29 cellular contexts compared by ENCODE assay signal in the genomic region with DNA sequence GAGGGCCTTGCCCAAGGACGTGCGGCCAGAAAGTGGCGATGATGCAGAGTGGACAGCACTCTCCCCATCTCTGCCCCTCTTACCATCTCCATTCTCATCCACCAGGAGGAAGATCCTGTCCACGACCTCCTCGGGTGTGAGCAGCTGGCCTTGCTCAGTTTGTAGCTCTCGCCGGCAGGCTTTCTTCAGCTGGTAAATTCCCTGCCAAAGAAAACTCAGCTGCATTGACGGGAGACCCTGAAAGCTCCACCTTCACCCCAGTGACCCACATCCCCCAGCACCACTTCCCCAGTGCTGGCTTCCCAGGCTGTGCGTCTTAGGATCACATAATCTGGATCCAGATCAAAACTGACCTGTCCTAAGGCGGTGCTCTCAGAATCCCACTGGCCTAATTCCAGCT. TPM values are rescaled to one million over a fixed set of nuclear protein-coding genes. Genes with fewer than 3 reads are reported as not detected.
"Had no signal": no experiment of that assay in that cellular context is flagged by ENCODE, and none has a peak within 500 bp of the region (broad histone marks: within the 10 kb centered on the region; RNA-seq: fewer than 3 reads in every experiment).

No MANE protein-coding gene starts in this region.

- H3K27ac Mint-ChIP-seq: activated CD8-positive, alpha-beta memory T cell treated with anti-CD3 and anti-CD28 coated beads, Interleukin-2, amount 10 ng/mL, durations not matched to agents 7 days and 5 days; activated CD8-positive, alpha-beta T cell treated with anti-CD3 and anti-CD28 coated beads, Interleukin-2, amount 10 ng/mL, durations not matched to agents 7 days and 5 days; activated naive CD4-positive, alpha-beta T cell treated with anti-CD3 and anti-CD28 coated beads, Interleukin-2, amount 10 ng/mL, durations not matched to agents 7 days and 5 days; activated naive CD8-positive, alpha-beta T cell treated with anti-CD3 and anti-CD28 coated beads for 36 hours; T-helper 1 cell treated with Interleukin-12 subunit alpha and Interleukin-12 subunit beta and Interleukin-4 antibody, amounts not matched to agents 30 μg/mL and 1 μg/mL, for 36 hours; WTC11 had no signal

- H3K9me3 ChIP-seq: Peyer's patch, SJSA1 had no signal

- H3K27me3 Mint-ChIP-seq: activated CD8-positive, alpha-beta memory T cell treated with anti-CD3 and anti-CD28 coated beads, Interleukin-2, amount 10 ng/mL, durations not matched to agents 7 days and 5 days; activated naive CD4-positive, alpha-beta T cell treated with anti-CD3 and anti-CD28 coated beads, Interleukin-2, amount 10 ng/mL, durations not matched to agents 7 days and 5 days; activated naive CD8-positive, alpha-beta T cell treated with anti-CD3 and anti-CD28 coated beads for 36 hours had no signal

- H3K27ac ChIP-seq: brain microvascular endothelial cell, cardiac muscle cell, KMS-11, Peyer's patch, RWPE1, SJSA1 had no signal

- H3K9ac ChIP-seq: KMS-11 had no signal

- ATAC-seq: activated CD8-positive, alpha-beta memory T cell treated with anti-CD3 and anti-CD28 coated beads, Interleukin-2, amount 10 ng/mL, durations not matched to agents 7 days and 5 days; activated CD8-positive, alpha-beta T cell treated with anti-CD3 and anti-CD28 coated beads, Interleukin-2, amount 10 ng/mL, durations not matched to agents 7 days and 5 days; activated T-cell treated with anti-CD3 and anti-CD28 coated beads, Interleukin-2, amount 50 U/mL, for 4 hours; SK-N-SH treated with all-trans-retinoic acid at 6 μM for 48 hours; WTC11 had no signal

- H3K27me3 ChIP-seq: brain microvascular endothelial cell, cardiac muscle cell, Peyer's patch, SJSA1 had no signal

- H3K4me1 ChIP-seq: Peyer's patch, SJSA1 had no signal

- H3K4me2 ChIP-seq: KMS-11 had no signal

- H3K36me3 ChIP-seq: brain microvascular endothelial cell, cardiac muscle cell, Peyer's patch, SJSA1 had no signal

- H3K4me1 Mint-ChIP-seq: activated CD8-positive, alpha-beta memory T cell treated with anti-CD3 and anti-CD28 coated beads, Interleukin-2, amount 10 ng/mL, durations not matched to agents 7 days and 5 days; activated naive CD4-positive, alpha-beta T cell treated with anti-CD3 and anti-CD28 coated beads, Interleukin-2, amount 10 ng/mL, durations not matched to agents 7 days and 5 days; activated naive CD8-positive, alpha-beta T cell treated with anti-CD3 and anti-CD28 coated beads for 36 hours had no signal

- H3K9me3 Mint-ChIP-seq: activated naive CD4-positive, alpha-beta T cell treated with anti-CD3 and anti-CD28 coated beads, Interleukin-2, amount 10 ng/mL, durations not matched to agents 7 days and 5 days; activated naive CD8-positive, alpha-beta T cell treated with anti-CD3 and anti-CD28 coated beads for 36 hours; activated T-cell treated with anti-CD3 and anti-CD28 coated beads, Interleukin-2, amount 50 U/mL, for 4 hours; T-helper 1 cell treated with Interleukin-12 subunit alpha and Interleukin-12 subunit beta and Interleukin-4 antibody, amounts not matched to agents 30 μg/mL and 1 μg/mL, for 36 hours; WTC11 had no signal

- H3K4me3 Mint-ChIP-seq: activated CD8-positive, alpha-beta memory T cell treated with anti-CD3 and anti-CD28 coated beads, Interleukin-2, amount 10 ng/mL, durations not matched to agents 7 days and 5 days; activated CD8-positive, alpha-beta T cell treated with anti-CD3 and anti-CD28 coated beads, Interleukin-2, amount 10 ng/mL, durations not matched to agents 7 days and 5 days; activated naive CD4-positive, alpha-beta T cell treated with anti-CD3 and anti-CD28 coated beads, Interleukin-2, amount 10 ng/mL, durations not matched to agents 7 days and 5 days; activated naive CD8-positive, alpha-beta T cell treated with anti-CD3 and anti-CD28 coated beads for 36 hours; activated T-cell treated with anti-CD3 and anti-CD28 coated beads, Interleukin-2, amount 50 U/mL, for 4 hours; T-helper 1 cell treated with Interleukin-12 subunit alpha and Interleukin-12 subunit beta and Interleukin-4 antibody, amounts not matched to agents 30 μg/mL and 1 μg/mL, for 36 hours; WTC11 had no signal

- H3K4me3 ChIP-seq: cardiac muscle cell, Peyer's patch, SJSA1 had no signal

- H3K36me3 Mint-ChIP-seq: activated CD8-positive, alpha-beta memory T cell treated with anti-CD3 and anti-CD28 coated beads, Interleukin-2, amount 10 ng/mL, durations not matched to agents 7 days and 5 days; activated naive CD4-positive, alpha-beta T cell treated with anti-CD3 and anti-CD28 coated beads, Interleukin-2, amount 10 ng/mL, durations not matched to agents 7 days and 5 days; WTC11 had no signal

- DNase-seq: activated CD4-positive, alpha-beta T cell treated with anti-CD3 and anti-CD28 coated beads for 48 hours; activated CD4-positive, alpha-beta T cell treated with anti-CD3 and anti-CD28 coated beads, Interleukin-2, amount 50 U/mL, for 4 hours; activated CD4-positive, CD25-positive, alpha-beta regulatory T cell treated with anti-CD3 and anti-CD28 coated beads, Interleukin-2, amount 50 U/mL, for 72 hours; activated CD8-positive, alpha-beta memory T cell treated with anti-CD3 and anti-CD28 coated beads, Interleukin-2, amount 10 ng/mL, durations not matched to agents 7 days and 5 days; activated CD8-positive, alpha-beta T cell treated with anti-CD3 and anti-CD28 coated beads, Interleukin-2, amount 10 ng/mL, durations not matched to agents 7 days and 5 days; activated gamma-delta T cell; activated naive CD4-positive, alpha-beta T cell treated with anti-CD3 and anti-CD28 coated beads, Interleukin-2, amount 10 ng/mL, durations not matched to agents 7 days and 5 days; activated naive CD8-positive, alpha-beta T cell treated with anti-CD3 and anti-CD28 coated beads for 36 hours; activated T-cell treated with anti-CD3 and anti-CD28 coated beads, Interleukin-2, amount 50 U/mL, for 4 hours; brain microvascular endothelial cell; NCI-H1092; NCI-H1417 treated with DMSO at 0.1 percent for 48 hours; NCI-H1694; NCI-H2029 treated with DMSO at 0.1 percent for 48 hours; NCI-H510A treated with DMSO at 0.1 percent for 48 hours; NCI-H69; NK-92 treated with Interleukin-12 subunit alpha and Interleukin-12 subunit beta, amount 100 ng/mL, for 24 hours; OCI-M1; Peyer's patch; SHP77; SW 1271 had no signal

RNA-seq across cellular contexts. Expression of a gene that starts 9.2 kb away (rescaled TPM):
- total RNA-seq: SJSA1 had no signal
- polyA plus RNA-seq: cardiac muscle cell had no signal

RNA-seq across cellular contexts. Expression of a gene that starts 12.4 kb away (rescaled TPM):
- total RNA-seq: activated CD8-positive, alpha-beta memory T cell treated with anti-CD3 and anti-CD28 coated beads, Interleukin-2, amount 10 ng/mL, durations not matched to agents 7 days and 5 days; activated CD8-positive, alpha-beta T cell treated with anti-CD3 and anti-CD28 coated beads, Interleukin-2, amount 10 ng/mL, durations not matched to agents 7 days and 5 days; activated T-cell treated with anti-CD3 and anti-CD28 coated beads, Interleukin-2, amount 50 U/mL, for 4 hours; MCF 10A; Peyer's patch; SJSA1 had no signal

RNA-seq across cellular contexts. Expression of a gene that starts 43.2 kb away (rescaled TPM):
- total RNA-seq: SJSA1 had no signal
